Comparison of ENCODE assay signal across 13 cellular contexts in genomic region chr13:110405597-110406450, GRCh38.
A peak's percentile ranks its signal among the peaks of the same experiment; 100 is the strongest.
DNase-seq lines count a peak whose midpoint lies in the region; ATAC-seq and TF ChIP-seq lines count a peak whose summit lies in the region.
"Had no signal": no experiment of that assay in that cellular context is flagged by ENCODE, and none has a peak within 500 bp of the region (broad histone marks: within the 10 kb centered on the region; RNA-seq: fewer than 3 reads in every experiment).

No MANE protein-coding gene starts in this region.

- TF ChIP-seq EP300 in SK-N-SH (IDR thresholded peaks at IDR 0.05; ENCODE audit: borderline replicate concordance in 1 of 2, low read depth in 1 of 2, low read length in 1 of 2) = no peak

- TF ChIP-seq CTCF in SK-N-SH (IDR thresholded peaks at IDR 0.05) (no peak), fibroblast of pulmonary artery (IDR thresholded peaks at IDR 0.05; ENCODE audit: low read length, missing control alignments) (no peak), gastrocnemius medialis (IDR thresholded peaks at IDR 0.05 in 4 of 5, conservative IDR thresholded peaks at IDR 0.05 in 1 of 5) (no peak), mucosa of descending colon (IDR thresholded peaks at IDR 0.05) (no peak)
- TF ChIP-seq CTCF in CD8-positive, alpha-beta T cell (IDR thresholded peaks at IDR 0.05) = no peak

- CTCF ChIA-PET in SK-N-SH (lab: Yijun Ruan, JAX) = interaction anchor here (1.3 to 2.0 kb wide), 2 partner anchors 42 to 184 kb away, joined by 3 to 7 read pairs; no protein-coding TSS in a partner anchor
- CTCF ChIA-PET in CD8-positive, alpha-beta T cell (lab: Charles Lee) = no interaction called here

- H3K4me2 ChIP-seq in SK-N-SH = peak overlapping the region; percentile 39; the same call in 1 of the 2 replicates

- intact Hi-C loops in gastrocnemius medialis (cut with DNase I; ENCODE audit: low total_unique reads) = no loop called here
- intact Hi-C loops in mucosa of descending colon (cut with DNase I, micrococcal nuclease) = loop anchor here in 1 of 2 donors (10.0 kb wide), 1 partner anchor 181 kb away; no protein-coding TSS in a partner anchor
- intact Hi-C loops in CD8-positive, alpha-beta T cell (cut with DNase I, micrococcal nuclease) = no loop called here

- no peaks in the 10 kb centered on the region for H3K36me3 Mint-ChIP-seq in CD8-positive, alpha-beta T cell

- H3K27me3 Mint-ChIP-seq in CD8-positive, alpha-beta T cell (ENCODE audit: low read depth) = peaks cover 45% of the 10 kb centered on the region

- no peaks in the 10 kb centered on the region for H3K9me3 ChIP-seq in SK-N-SH
- H3K9me3 ChIP-seq in gastrocnemius medialis = no peaks in the 10 kb centered on the region
- no peaks in the 10 kb centered on the region for H3K9me3 ChIP-seq in mucosa of descending colon
- H3K9me3 ChIP-seq in CD8-positive, alpha-beta T cell (ENCODE audit: low read length) = no peaks in the 10 kb centered on the region

- H3K36me3 ChIP-seq in SK-N-SH (replicated peaks in 1 of 2; ENCODE audit: control insufficient read depth in 1 of 2, insufficient read depth in 2 of 2, low read length in 1 of 2) (no peaks in the 10 kb centered on the region), gastrocnemius medialis (no peaks in the 10 kb centered on the region), mucosa of descending colon (ENCODE audit: low read depth) (no peaks in the 10 kb centered on the region)
- no peaks in the 10 kb centered on the region for H3K36me3 ChIP-seq in CD8-positive, alpha-beta T cell (ENCODE audit: insufficient read depth, low read length)

- no peak overlapping the region for H2AFZ ChIP-seq in SK-N-SH (ENCODE audit: low read depth)

- no peak overlapping the region for H3K4me3 Mint-ChIP-seq in CD8-positive, alpha-beta T cell

- TF ChIP-seq RAD21 in SK-N-SH (IDR thresholded peaks at IDR 0.05; ENCODE audit: low read length) = no peak

- H3K79me2 ChIP-seq in SK-N-SH (ENCODE audit: insufficient read depth) = peaks cover 56% of the 10 kb centered on the region

- peak overlapping the region; percentile 24; the same call in 1 of the 2 replicates for H3K9ac ChIP-seq in SK-N-SH

- no peaks in the 10 kb centered on the region for H3K27me3 ChIP-seq in SK-N-SH (ENCODE audit: insufficient read depth)
- no peaks in the 10 kb centered on the region for H3K27me3 ChIP-seq in gastrocnemius medialis
- H3K27me3 ChIP-seq in CD8-positive, alpha-beta T cell (ENCODE audit: insufficient read depth, low read length) = no peaks in the 10 kb centered on the region

- 53% methylated on average over 12 of the region's 12 CpGs for WGBS in SK-N-SH (ENCODE audit: low lambda C conversion rate)

- H3K9me2 ChIP-seq in SK-N-SH = no peaks in the 10 kb centered on the region

- in situ Hi-C loops in gastrocnemius medialis (cut with MboI; ENCODE audit: low sequenced_read_pairs in 4 of 4) = loop anchor here in 2 of 4 donors (5.0 to 25.0 kb wide), 2 partner anchors 169 to 184 kb away; no protein-coding TSS in a partner anchor

- H3K27ac Mint-ChIP-seq in CD8-positive, alpha-beta T cell = no peak overlapping the region

- peaks cover 79% of the 10 kb centered on the region for H3F3A ChIP-seq in SK-N-SH (replicated peaks; ENCODE audit: insufficient read depth)

- peak overlapping the region; percentile 53 to 82 for H3K27ac ChIP-seq in SK-N-SH (ENCODE audit: low read depth in 2 of 2, low read length in 1 of 2)
- peak overlapping the region; percentile 6 to 64 (median 44) for H3K27ac ChIP-seq in gastrocnemius medialis
- H3K27ac ChIP-seq in substantia nigra (ENCODE audit: low read depth, low read length, poor library complexity, severe bottlenecking) = no peak overlapping the region
- H3K27ac ChIP-seq in CD8-positive, alpha-beta T cell (ENCODE audit: low read depth, low read length) = no peak overlapping the region
- no peak overlapping the region for H3K27ac ChIP-seq in caudate nucleus (ENCODE audit: low read depth, low read length)
- H3K27ac ChIP-seq: epithelial cell of prostate had no signal

- ATAC-seq in gastrocnemius medialis = no peak
- ATAC-seq in mucosa of descending colon = no peak
- ATAC-seq in CD8-positive, alpha-beta T cell = no peak
- ATAC-seq: K562 had no signal

- H3K4me1 Mint-ChIP-seq in CD8-positive, alpha-beta T cell (ENCODE audit: low read depth) = no peaks in the 10 kb centered on the region

- DNase-seq in EL (peak; percentile 82), SK-N-SH (no peak), fibroblast of pulmonary artery (ENCODE audit: low read depth) (peak; percentile 49), gastrocnemius medialis (no peak), mucosa of descending colon (no peak), substantia nigra (lab: John Stamatoyannopoulos, UW) (no peak), caudate nucleus (lab: John Stamatoyannopoulos, UW) (no peak)
- DNase-seq in CD8-positive, alpha-beta T cell = no peak
- DNase-seq: COR-L47, NCI-H2171 treated with DMSO at 0.1 percent for 48 hours had no signal

- H3K4me3 ChIP-seq in SK-N-SH (ENCODE audit: low read depth in 2 of 2, low read length in 1 of 2) (no peak overlapping the region), fibroblast of pulmonary artery (replicated peaks; ENCODE audit: low read depth, low read length) (no peak overlapping the region), gastrocnemius medialis (no peak overlapping the region), mucosa of descending colon (no peak overlapping the region)
- H3K4me3 ChIP-seq in CD8-positive, alpha-beta T cell (ENCODE audit: low read depth, low read length) = no peak overlapping the region
- H3K4me3 ChIP-seq: K562, skin epidermis had no signal

- H4K20me1 ChIP-seq in SK-N-SH (ENCODE audit: insufficient read depth) = no peaks in the 10 kb centered on the region

- POLR2A ChIA-PET in SK-N-SH (lab: Yijun Ruan, JAX) = interaction anchor here (1.2 kb wide), 1 partner anchor 13 kb away, joined by 3 read pairs; no protein-coding TSS in a partner anchor
- POLR2A ChIA-PET in CD8-positive, alpha-beta T cell (lab: Charles Lee) = no interaction called here

- H3K4me1 ChIP-seq in SK-N-SH (ENCODE audit: control insufficient read depth in 1 of 2, insufficient read depth in 2 of 2, low read depth in 1 of 2, low read length in 1 of 2) (peaks cover 24 to 72% of the 10 kb centered on the region in 2 experiments), gastrocnemius medialis (peaks cover 21 to 39% of the 10 kb centered on the region in 2 donors), mucosa of descending colon (ENCODE audit: low read depth) (no peaks in the 10 kb centered on the region)
- H3K4me1 ChIP-seq in CD8-positive, alpha-beta T cell (ENCODE audit: insufficient read depth, low read length) = no peaks in the 10 kb centered on the region

- no peaks in the 10 kb centered on the region for H3K9me3 Mint-ChIP-seq in CD8-positive, alpha-beta T cell

- TF ChIP-seq POLR2A in gastrocnemius medialis (IDR thresholded peaks at IDR 0.05) = no peak

TF ChIP-seq in SK-N-SH, 30 proteins besides CTCF, POLR2A, EP300 and RAD21:
- TF ChIP-seq POLR2AphosphoS5 (IDR thresholded peaks at IDR 0.05; ENCODE audit: low read depth, low read length) (no peak), PBX3 (IDR thresholded peaks at IDR 0.05) (peak; percentile 67), NFIC (IDR thresholded peaks at IDR 0.05; ENCODE audit: borderline replicate concordance) (peak; percentile 50), USF1 (IDR thresholded peaks at IDR 0.05; ENCODE audit: borderline replicate concordance, low read depth) (no peak), MEF2A (IDR thresholded peaks at IDR 0.05; ENCODE audit: borderline replicate concordance, low read depth) (no peak), IRF3 (IDR thresholded peaks at IDR 0.05; ENCODE audit: low read depth, low read length) (no peak), FOSL2 (IDR thresholded peaks at IDR 0.05; ENCODE audit: borderline replicate concordance, low read depth) (0 out of 2 replicates have a peak, but pooled peaks have one; percentile 1), JUND (IDR thresholded peaks at IDR 0.05) (no peak; the same call in 1 of the 2 replicates), TCF12 (IDR thresholded peaks at IDR 0.05) (peak; percentile 74), RFX5 (IDR thresholded peaks at IDR 0.05; ENCODE audit: low read length) (no peak), MAX (IDR thresholded peaks at IDR 0.05; ENCODE audit: low read depth) (no peak)
TF ChIP-seq in SK-N-SH: peak in this region for 4.

Comparison
In these comparisons a context has a peak if more than half of its experiments do, and no peak if none do; other contexts are left out.
1. DNase-seq: peak in EL (single experiment) and fibroblast of pulmonary artery (single experiment); none in SK-N-SH (single experiment), gastrocnemius medialis (0 of 2), mucosa of descending colon (0 of 3), substantia nigra (0 of 49), CD8-positive, alpha-beta T cell (0 of 7) and caudate nucleus (0 of 61).
2. H3K27ac ChIP-seq: peak in SK-N-SH (2 of 2) and gastrocnemius medialis (4 of 4); none in substantia nigra (single experiment), CD8-positive, alpha-beta T cell (single experiment) and caudate nucleus (single experiment).